10 cellular contexts compared by ENCODE assay signal in genomic region chr2:119744335-119744939, GRCh38. TPM values are rescaled to one million over a fixed set of nuclear protein-coding genes. Genes with fewer than 3 reads are reported as not detected.
DNase-seq lines count a peak whose midpoint lies in the region; ATAC-seq and TF ChIP-seq lines count a peak whose summit lies in the region.
"Had no signal": no experiment of that assay in that cellular context is flagged by ENCODE, and none has a peak within 500 bp of the region (broad histone marks: within the 10 kb centered on the region; RNA-seq: fewer than 3 reads in every experiment).

No MANE protein-coding gene starts in this region.

- DNase-seq in DMS79 (lab: John Stamatoyannopoulos, UW) (peak; percentile 97), MG63 (peak; percentile 58), HuH-7.5 (ENCODE audit: low spot score) (no peak), MV-4-11 (lab: John Stamatoyannopoulos, UW) (no peak), NCI-H146 (lab: John Stamatoyannopoulos, UW) (no peak)
- DNase-seq in stimulated activated CD4-positive, alpha-beta T cell treated with anti-CD3 and anti-CD28 coated beads, Interleukin-2, amount 100 ng/mL, for 48 hours: no peak
- DNase-seq: NCI-H1930 had no signal

- no peaks in the 10 kb centered on the region for H3K9me3 Mint-ChIP-seq in activated T-helper 17 cell treated with anti-CD3 and anti-CD28 coated beads, Interleukin-2, amount 50 U/mL, for 72 hours

- H3K36me3 Mint-ChIP-seq in activated T-helper 17 cell treated with anti-CD3 and anti-CD28 coated beads, Interleukin-2, amount 50 U/mL, for 72 hours (ENCODE audit: low read depth): no peaks in the 10 kb centered on the region

- H3K36me3 ChIP-seq in MG63: no peaks in the 10 kb centered on the region
- H3K36me3 ChIP-seq in liver (ENCODE audit: control insufficient read depth in 4 of 4, insufficient read depth in 3 of 4, low read depth in 1 of 4, low read length in 3 of 4): no peaks in the 10 kb centered on the region
- H3K36me3 ChIP-seq: vagina had no signal

- H3K4me3 ChIP-seq in MG63 (no peak overlapping the region), liver (ENCODE audit: low read depth in 1 of 3, low read length in 3 of 3) (no peak overlapping the region)
- H3K4me3 ChIP-seq: vagina had no signal

- TF ChIP-seq CTCF in liver (IDR thresholded peaks at IDR 0.05; ENCODE audit: low read depth, low read length, missing input control): no peak

- no peaks in the 10 kb centered on the region for H3K4me1 Mint-ChIP-seq in activated T-helper 17 cell treated with anti-CD3 and anti-CD28 coated beads, Interleukin-2, amount 50 U/mL, for 72 hours

- H3K9ac ChIP-seq in liver (ENCODE audit: low read depth in 1 of 2, low read length in 2 of 2): no peak overlapping the region

- peak; percentile 95 for ATAC-seq in activated T-helper 17 cell treated with anti-CD3 and anti-CD28 coated beads, Interleukin-2, amount 50 U/mL, for 72 hours (replicated peaks)

- no peaks in the 10 kb centered on the region for H3K27me3 ChIP-seq in MG63
- H3K27me3 ChIP-seq in liver (ENCODE audit: control insufficient read depth in 4 of 4, insufficient read depth in 4 of 4, low read length in 3 of 4): no peaks in the 10 kb centered on the region
- H3K27me3 ChIP-seq: vagina had no signal

- H3K4me3 Mint-ChIP-seq in activated T-helper 17 cell treated with anti-CD3 and anti-CD28 coated beads, Interleukin-2, amount 50 U/mL, for 72 hours: no peak overlapping the region

- H3K27ac ChIP-seq in liver (ENCODE audit: low read depth in 1 of 2, low read length in 2 of 2): peak overlapping the region in 1 of 2 donors; percentile 65
- H3K27ac ChIP-seq: vagina had no signal

- H3K27ac Mint-ChIP-seq in activated T-helper 17 cell treated with anti-CD3 and anti-CD28 coated beads, Interleukin-2, amount 50 U/mL, for 72 hours: no peak overlapping the region

- WGBS in liver: 58% methylated on average over 2 of the region's 2 CpGs

- TF ChIP-seq RAD21 in liver (IDR thresholded peaks at IDR 0.05): peak in 1 of 2 donors; percentile 31

- H3K27me3 Mint-ChIP-seq in activated T-helper 17 cell treated with anti-CD3 and anti-CD28 coated beads, Interleukin-2, amount 50 U/mL, for 72 hours: no peaks in the 10 kb centered on the region

- H3K4me1 ChIP-seq in liver (ENCODE audit: control insufficient read depth in 4 of 4, insufficient read depth in 4 of 4, low read length in 3 of 4): peaks cover 1 to 18% (median 15%) of the 10 kb centered on the region in 4 donors

- H3K9me3 ChIP-seq in MG63 (no peaks in the 10 kb centered on the region), liver (ENCODE audit: control insufficient read depth in 4 of 4, low read length in 3 of 4) (no peaks in the 10 kb centered on the region)
- H3K9me3 ChIP-seq: vagina had no signal

TF ChIP-seq in liver, 16 proteins besides CTCF, POLR2A, EP300 and RAD21:
- TF ChIP-seq JUND (IDR thresholded peaks at IDR 0.05) (peak; percentile 57 to 65), YY1 (IDR thresholded peaks at IDR 0.05) (peak; percentile 30), FOXA1 (IDR thresholded peaks at IDR 0.05) (no peak), RXRA (IDR thresholded peaks at IDR 0.05) (peak; percentile 58 to 70), SP1 (IDR thresholded peaks at IDR 0.05) (peak; percentile 16), REST (IDR thresholded peaks at IDR 0.05) (no peak), FOXA2 (IDR thresholded peaks at IDR 0.05) (peak; percentile 69), ATF3 (IDR thresholded peaks at IDR 0.05) (peak; percentile 47), HNF4A (conservative IDR thresholded peaks at IDR 0.05) (peak; percentile 59 to 64)
TF ChIP-seq in liver: peak in this region for 7.

RNA-seq across cellular contexts. Expression of gene PTPN4, which starts 15.3 kb away (rescaled TPM):
- 5.3 and 11.1 TPM in 2 replicates for total RNA-seq in MG63 (2014; rRNA removed; shearing (Covaris generic); ENCODE audit: low replicate concordance)
- 10 to 100 TPM; 34.9 to 49.4 TPM for total RNA-seq in activated T-helper 17 cell treated with anti-CD3 and anti-CD28 coated beads, Interleukin-2, amount 50 U/mL, for 72 hours
- 10 to 100 TPM; 12.6 to 34.6 TPM for total RNA-seq in liver
- polyA plus RNA-seq in liver: 1 to 10 TPM; 4.2 to 6.4 TPM

Comparison
In these comparisons a context has a peak if more than half of its experiments do, and no peak if none do; other contexts are left out.
1. DNase-seq: peak in DMS79 (single experiment) and MG63 (single experiment); none in HuH-7.5 (single experiment), MV-4-11 (single experiment), NCI-H146 (single experiment) and stimulated activated CD4-positive, alpha-beta T cell treated with anti-CD3 and anti-CD28 coated beads, Interleukin-2, amount 100 ng/mL, for 48 hours (0 of 2).